ENCODE assay signal across 18 cellular contexts in genomic region chr2:74014813-74015212, GRCh38. TPM values are rescaled to one million over a fixed set of nuclear protein-coding genes. Genes with fewer than 3 reads are reported as not detected.
DNase-seq lines count a peak whose midpoint lies in the region; ATAC-seq and TF ChIP-seq lines count a peak whose summit lies in the region.
"Had no signal": no experiment of that assay in that cellular context is flagged by ENCODE, and none has a peak within 500 bp of the region (broad histone marks: within the 10 kb centered on the region; RNA-seq: fewer than 3 reads in every experiment).

No MANE protein-coding gene starts in this region.

- H3K4me1 Mint-ChIP-seq in activated CD8-positive, alpha-beta memory T cell treated with anti-CD3 and anti-CD28 coated beads, Interleukin-2, amount 10 ng/mL, durations not matched to agents 7 days and 5 days: peaks cover 5% of the 10 kb centered on the region
- H3K4me1 Mint-ChIP-seq in type B pancreatic cell (ENCODE audit: unreplicated experiment): peaks cover 22% of the 10 kb centered on the region
- H3K4me1 Mint-ChIP-seq in osteocyte (ENCODE audit: unreplicated experiment): peaks cover 10% of the 10 kb centered on the region

- no peak overlapping the region for H3K27ac Mint-ChIP-seq in activated CD8-positive, alpha-beta memory T cell treated with anti-CD3 and anti-CD28 coated beads, Interleukin-2, amount 10 ng/mL, durations not matched to agents 7 days and 5 days
- H3K27ac Mint-ChIP-seq in type B pancreatic cell (peak overlapping the region; percentile 36), osteocyte (ENCODE audit: unreplicated experiment) (no peak overlapping the region)
- H3K27ac Mint-ChIP-seq: CD4-positive, alpha-beta T cell; HFFc6 had no signal

- ATAC-seq in activated CD8-positive, alpha-beta memory T cell treated with anti-CD3 and anti-CD28 coated beads, Interleukin-2, amount 10 ng/mL, durations not matched to agents 7 days and 5 days: no peak
- ATAC-seq in left lobe of liver (no peak), GM18519 (IDR thresholded peaks at IDR 0.05; ENCODE audit: low FRiP score, unreplicated experiment) (no peak)
- ATAC-seq: HCT116 had no signal

- TF ChIP-seq CTCF in WERI-Rb-1 (IDR thresholded peaks at IDR 0.05; ENCODE audit: low read depth, low read length) (no peak), type B pancreatic cell (conservative IDR thresholded peaks at IDR 0.05) (no peak), osteocyte (IDR thresholded peaks at IDR 0.05) (no peak)

- no peaks in the 10 kb centered on the region for H3K9me3 ChIP-seq in WERI-Rb-1 (ENCODE audit: severe bottlenecking)
- H3K9me3 ChIP-seq: A549, Caco-2 had no signal

- no peak overlapping the region for H3K27ac ChIP-seq in WERI-Rb-1
- H3K27ac ChIP-seq: 22Rv1, A549, C4-2B, HL-60 had no signal

- no peaks in the 10 kb centered on the region for H3K36me3 Mint-ChIP-seq in activated CD8-positive, alpha-beta memory T cell treated with anti-CD3 and anti-CD28 coated beads, Interleukin-2, amount 10 ng/mL, durations not matched to agents 7 days and 5 days
- H3K36me3 Mint-ChIP-seq in type B pancreatic cell: peaks cover 16% of the 10 kb centered on the region
- no peaks in the 10 kb centered on the region for H3K36me3 Mint-ChIP-seq in osteocyte (ENCODE audit: unreplicated experiment)

- H3K27me3 Mint-ChIP-seq in activated CD8-positive, alpha-beta memory T cell treated with anti-CD3 and anti-CD28 coated beads, Interleukin-2, amount 10 ng/mL, durations not matched to agents 7 days and 5 days: no peaks in the 10 kb centered on the region
- H3K27me3 Mint-ChIP-seq in type B pancreatic cell (no peaks in the 10 kb centered on the region), osteocyte (ENCODE audit: unreplicated experiment) (no peaks in the 10 kb centered on the region)
- H3K27me3 Mint-ChIP-seq: CD4-positive, alpha-beta T cell had no signal

- no peak overlapping the region for H3K4me3 ChIP-seq in WERI-Rb-1 (ENCODE audit: low read depth, low read length)
- H3K4me3 ChIP-seq: A549 had no signal

- H3K4me3 Mint-ChIP-seq in activated CD8-positive, alpha-beta memory T cell treated with anti-CD3 and anti-CD28 coated beads, Interleukin-2, amount 10 ng/mL, durations not matched to agents 7 days and 5 days: no peak overlapping the region
- H3K4me3 Mint-ChIP-seq in type B pancreatic cell: no peak overlapping the region
- no peak overlapping the region for H3K4me3 Mint-ChIP-seq in osteocyte (ENCODE audit: unreplicated experiment)
- H3K4me3 Mint-ChIP-seq: CD4-positive, alpha-beta T cell; HFFc6 had no signal

- H3K9me3 Mint-ChIP-seq in activated CD8-positive, alpha-beta memory T cell treated with anti-CD3 and anti-CD28 coated beads, Interleukin-2, amount 10 ng/mL, durations not matched to agents 7 days and 5 days (ENCODE audit: low read depth): no peaks in the 10 kb centered on the region
- H3K9me3 Mint-ChIP-seq in type B pancreatic cell (no peaks in the 10 kb centered on the region), osteocyte (ENCODE audit: unreplicated experiment) (no peaks in the 10 kb centered on the region)
- H3K9me3 Mint-ChIP-seq: CD4-positive, alpha-beta T cell; HFFc6 had no signal

- CTCF ChIA-PET in activated CD8-positive, alpha-beta memory T cell treated with anti-CD3 and anti-CD28 coated beads, Interleukin-2, amount 10 ng/mL, durations not matched to agents 7 days and 5 days (lab: Charles Lee): interaction anchor here (1.2 kb wide), 1 partner anchor 37 kb away, joined by 3 read pairs; no protein-coding TSS in a partner anchor

- peak; percentile 35 for DNase-seq in activated CD8-positive, alpha-beta memory T cell treated with anti-CD3 and anti-CD28 coated beads, Interleukin-2, amount 50 U/mL, for 48 hours
- no peak for DNase-seq in activated CD8-positive, alpha-beta memory T cell treated with anti-CD3 and anti-CD28 coated beads, Interleukin-2, amount 10 ng/mL, durations not matched to agents 7 days and 5 days
- DNase-seq in WERI-Rb-1: peak; percentile 3
- peak; percentile 21 for DNase-seq in left lobe of liver (ENCODE audit: low spot score)
- peak; percentile 32 for DNase-seq in type B pancreatic cell (ENCODE audit: extremely low spot score, unreplicated experiment)
- DNase-seq in osteocyte (ENCODE audit: extremely low spot score, unreplicated experiment): no peak
- DNase-seq: AML-193; Caco-2; CD4-positive, alpha-beta T cell; GOT3; H7; HFFc6 had no signal

- H3K36me3 ChIP-seq in WERI-Rb-1: peaks cover 21% of the 10 kb centered on the region

- no peaks in the 10 kb centered on the region for H3K27me3 ChIP-seq in WERI-Rb-1 (ENCODE audit: insufficient read depth, low read depth, severe bottlenecking)

RNA-seq across cellular contexts. Expression of gene TET3, which starts 30.1 kb away (rescaled TPM):
- total RNA-seq in activated CD8-positive, alpha-beta memory T cell treated with anti-CD3 and anti-CD28 coated beads, Interleukin-2, amount 10 ng/mL, durations not matched to agents 7 days and 5 days: 10 to 100 TPM; 12.7 to 13.7 TPM
- total RNA-seq in left lobe of liver (7.3 TPM), type B pancreatic cell (ENCODE audit: low replicate concordance) (34.6 and 71.5 TPM in 2 replicates), osteocyte (26.5 and 27.5 TPM in 2 replicates)

Comparison
In these comparisons a context has a peak if more than half of its experiments do, and no peak if none do; other contexts are left out.
1. DNase-seq: peak in activated CD8-positive, alpha-beta memory T cell treated with anti-CD3 and anti-CD28 coated beads, Interleukin-2, amount 50 U/mL, for 48 hours (single experiment), WERI-Rb-1 (single experiment), left lobe of liver (single experiment) and type B pancreatic cell (single experiment); none in activated CD8-positive, alpha-beta memory T cell treated with anti-CD3 and anti-CD28 coated beads, Interleukin-2, amount 10 ng/mL, durations not matched to agents 7 days and 5 days (single experiment) and osteocyte (single experiment).